ENCODE assay signal across 8 cellular contexts in genomic region chr2:216108310-216108966, GRCh38. TPM values are rescaled to one million over a fixed set of nuclear protein-coding genes. Genes with fewer than 3 reads are reported as not detected.
DNase-seq lines count a peak whose midpoint lies in the region; ATAC-seq, FAIRE-seq and TF ChIP-seq lines count a peak whose summit lies in the region.

No MANE protein-coding gene starts in this region.

- H3K14ac ChIP-seq in H1 (ENCODE audit: insufficient read length) = no peak overlapping the region

- H4K20me1 ChIP-seq in DOHH2 (ENCODE audit: control insufficient read depth, insufficient read depth, low read depth, low read length) = peaks cover 23% of the 10 kb centered on the region
- peaks cover 0 to 8% of the 10 kb centered on the region in 2 experiments for H4K20me1 ChIP-seq in H1 (replicated peaks in 1 of 2; ENCODE audit: control insufficient read depth in 1 of 2, insufficient read depth in 2 of 2, low read length in 2 of 2)

- H3K23me2 ChIP-seq in H1 (ENCODE audit: low read depth, low read length) = no peaks in the 10 kb centered on the region; the same call in 1 of the 2 replicates

- H3K79me2 ChIP-seq in DOHH2 (ENCODE audit: control insufficient read depth, low read length) (peaks cover 43% of the 10 kb centered on the region), H1 (ENCODE audit: control insufficient read depth in 1 of 2, insufficient read depth in 2 of 2, low read length in 2 of 2) (peaks cover 22 to 42% of the 10 kb centered on the region in 2 experiments)

- H2BK12ac ChIP-seq in H1 (ENCODE audit: low read depth, low read length) = no peak overlapping the region; the same call in 1 of the 2 replicates

- H3K9me3 ChIP-seq in DOHH2 (ENCODE audit: control insufficient read depth, insufficient read depth, low read length) = no peaks in the 10 kb centered on the region
- H3K9me3 ChIP-seq in NT2/D1 (ENCODE audit: insufficient read depth, low read length) = no peaks in the 10 kb centered on the region
- no peaks in the 10 kb centered on the region for H3K9me3 ChIP-seq in H1 (ENCODE audit: insufficient read depth in 2 of 2, low read depth in 1 of 2, low read length in 1 of 2)
- H3K9me3 ChIP-seq in ovary = no peaks in the 10 kb centered on the region

- H3F3A ChIP-seq in DOHH2 (ENCODE audit: control insufficient read depth, insufficient read depth) = peaks cover 35% of the 10 kb centered on the region

- FAIRE-seq in H1 (lab: Jason Lieb, UNC) = no peak

- H4K91ac ChIP-seq in H1 (replicated peaks; ENCODE audit: insufficient read length, low read length) = peak overlapping the region; percentile 70

- POLR2A ChIA-PET in H1 (lab: Charles Lee; ENCODE audit: partially characterized antibody) = interaction anchor here (0.7 to 8.5 kb wide), 14 partner anchors 8 to 1667 kb away, joined by 3 to 73 read pairs (median 6); partner anchors contain the start of genes PECR and TMEM169

- no peak overlapping the region for H4K8ac ChIP-seq in H1 (ENCODE audit: extremely low read depth, insufficient read depth, low read length)

- H2AFZ ChIP-seq in H1 (ENCODE audit: low read length) = no peak overlapping the region

- no peak overlapping the region for H2BK20ac ChIP-seq in H1 (ENCODE audit: low read length)

- H3K79me1 ChIP-seq in H1 (ENCODE audit: low read depth, low read length) = no peaks in the 10 kb centered on the region

- H3K9ac ChIP-seq in NT2/D1 (ENCODE audit: insufficient read length, low read depth) (peak overlapping the region; percentile 72), H1 (replicated peaks in 1 of 4; ENCODE audit: extremely low read depth in 1 of 4, low read depth in 3 of 4, low read length in 3 of 4) (peak overlapping the region in 3 of 4 experiments; percentile 51 to 91 (median 67); a peak in 6 of 7 replicates)

- H3K27ac ChIP-seq in DOHH2 (ENCODE audit: low read depth, low read length) = peak overlapping the region; percentile 38; the same call in 1 of the 2 replicates
- H3K27ac ChIP-seq in H1 (ENCODE audit: low read depth, low read length) = peak overlapping the region; percentile 65; the same call in 1 of the 2 replicates
- H3K27ac ChIP-seq in ovary = no peak overlapping the region

- 0 out of 2 replicates have a peak overlapping the region, but pooled peaks have one; percentile 38 for H2BK15ac ChIP-seq in H1 (ENCODE audit: low read length)

- TF ChIP-seq EP300 in H1 (IDR thresholded peaks at IDR 0.05; ENCODE audit: borderline replicate concordance in 1 of 2, low read depth in 2 of 2, low read length in 2 of 2) (no peak), ovary (IDR thresholded peaks at IDR 0.05) (no peak)

- DNase-seq in NT2/D1 (ENCODE audit: low read depth, low spot score) (no peak), H1 (ENCODE audit: low read depth in 1 of 2, low spot score in 2 of 2) (no peak), ovary (no peak), globus pallidus (ENCODE audit: low spot score) (no peak), AG08395 (ENCODE audit: low spot score) (no peak)
- no peak for DNase-seq in stimulated activated CD4-positive, alpha-beta T cell treated with anti-CD3 and anti-CD28 coated beads, Interleukin-2, amount 100 ng/mL, for 24 hours

- H4K5ac ChIP-seq in H1 (ENCODE audit: insufficient read length, low read depth, low read length) = peak overlapping the region; percentile 71

- no peak overlapping the region for H2BK5ac ChIP-seq in H1 (ENCODE audit: low read depth, low read length)

- H2AK5ac ChIP-seq in H1 (ENCODE audit: low read depth, low read length) = no peak overlapping the region

- H3K18ac ChIP-seq in H1 (ENCODE audit: extremely low read depth, low read length) = no peak overlapping the region

- H3K23ac ChIP-seq in H1 (ENCODE audit: insufficient read length) = no peak overlapping the region

- H3K36me3 ChIP-seq in DOHH2 (ENCODE audit: control insufficient read depth, low read length) (peaks cover 39% of the 10 kb centered on the region), NT2/D1 (ENCODE audit: insufficient read depth, insufficient read length, low read length) (peaks cover 33% of the 10 kb centered on the region), H1 (ENCODE audit: control insufficient read depth in 2 of 4, insufficient read depth in 4 of 4, low read length in 3 of 4) (peaks cover 6 to 32% (median 25%) of the 10 kb centered on the region in 4 experiments), ovary (no peaks in the 10 kb centered on the region)

- intact Hi-C loops in ovary (cut with DNase I) = no loop called here

- no peak overlapping the region for H2BK120ac ChIP-seq in H1 (replicated peaks; ENCODE audit: low read depth, low read length)

- 60% methylated on average over 6 of the region's 6 CpGs; no CpG with 5 or more reads in 1 of the 2 experiments for WGBS in H1 (ENCODE audit: extremely low coverage in 1 of 2, insufficient coverage in 1 of 2, insufficient read length in 1 of 2, insufficient replicate concordance in 2 of 2, low coverage in 1 of 2, low lambda C conversion rate in 2 of 2, missing lambda C conversion rate in 1 of 2), 2 experiments
- 41 to 60% (median 50%) methylated on average over 6 of the region's 6 CpGs for WGBS in ovary, 3 donors

- no peaks in the 10 kb centered on the region for H3K9me2 ChIP-seq in DOHH2 (replicated peaks; ENCODE audit: control insufficient read depth, low read length)

- peak overlapping the region; percentile 65 for H3K4ac ChIP-seq in H1 (replicated peaks; ENCODE audit: insufficient read length, low read depth, low read length)

- H3K27me3 ChIP-seq in DOHH2 (ENCODE audit: control insufficient read depth, low read length) (no peaks in the 10 kb centered on the region; the same call in 1 of the 2 replicates), NT2/D1 (ENCODE audit: insufficient read depth, insufficient read length) (no peaks in the 10 kb centered on the region), H1 (replicated peaks in 1 of 4; ENCODE audit: control insufficient read depth in 3 of 4, extremely low read depth in 1 of 4, insufficient read depth in 3 of 4, low read length in 3 of 4) (no peaks in the 10 kb centered on the region), ovary (no peaks in the 10 kb centered on the region)

- TF ChIP-seq POLR2A in H1 (IDR thresholded peaks at IDR 0.05; ENCODE audit: control extremely low read depth in 1 of 2, low read depth in 2 of 2, low read length in 2 of 2) (no peak), ovary (IDR thresholded peaks at IDR 0.05) (no peak)

- no peak overlapping the region for H3K56ac ChIP-seq in H1 (replicated peaks; ENCODE audit: insufficient read length, low read depth, low read length)

- CTCF ChIA-PET in H1 (lab: Charles Lee; ENCODE audit: partially characterized antibody) = interaction anchor here (1.0 to 3.4 kb wide), 12 partner anchors 10 to 92 kb away, joined by 3 to 18 read pairs (median 6); partner anchors contain the start of genes PECR and TMEM169

- H3K4me1 ChIP-seq in DOHH2 (ENCODE audit: control insufficient read depth, low read length) = peaks cover 38% of the 10 kb centered on the region
- peaks cover 3% of the 10 kb centered on the region for H3K4me1 ChIP-seq in NT2/D1 (ENCODE audit: insufficient read depth, insufficient read length)
- H3K4me1 ChIP-seq in H1 (replicated peaks in 1 of 4; ENCODE audit: control insufficient read depth in 3 of 4, insufficient read depth in 4 of 4, low read length in 3 of 4) = peaks cover 4 to 9% (median 9%) of the 10 kb centered on the region in 4 experiments; a peak in 6 of 7 replicates
- peaks cover 2% of the 10 kb centered on the region for H3K4me1 ChIP-seq in ovary (ENCODE audit: insufficient read depth)

- TF ChIP-seq CTCF in DOHH2 (IDR thresholded peaks at IDR 0.05; ENCODE audit: low read depth, low read length, poor library complexity, severe bottlenecking) (no peak), H1 (IDR thresholded peaks at IDR 0.05; ENCODE audit: control extremely low read depth in 1 of 3, insufficient read depth in 1 of 3, low read depth in 1 of 3, low read length in 3 of 3) (no peak), ovary (IDR thresholded peaks at IDR 0.05) (no peak)

- H3K4me2 ChIP-seq in DOHH2 (ENCODE audit: low read length) (peak overlapping the region; percentile 60), H1 (ENCODE audit: insufficient read depth in 1 of 2, low read depth in 2 of 2, low read length in 2 of 2) (peak overlapping the region; percentile 66 to 72)

- peak overlapping the region; percentile 50 for H3K4me3 ChIP-seq in DOHH2 (ENCODE audit: low read length)
- peak overlapping the region; percentile 94 for H3K4me3 ChIP-seq in NT2/D1 (ENCODE audit: insufficient read length, low read depth)
- H3K4me3 ChIP-seq in H1 (ENCODE audit: extremely low read depth in 1 of 4, insufficient read depth in 2 of 4, low read depth in 3 of 4, low read length in 4 of 4) = peak overlapping the region in 3 of 4 experiments; percentile 16 to 98 (median 96); a peak in 5 of 8 replicates
- H3K4me3 ChIP-seq in ovary = peak overlapping the region; percentile 76

- TF ChIP-seq RAD21 in H1 (IDR thresholded peaks at IDR 0.05 in 1 of 2, conservative IDR thresholded peaks at IDR 0.05 in 1 of 2; ENCODE audit: low read depth in 2 of 2, low read length in 2 of 2) = no peak

- ATAC-seq in GM21786 (IDR thresholded peaks at IDR 0.05; ENCODE audit: unreplicated experiment) = no peak

RNA-seq across cellular contexts. Expression of gene XRCC5, which starts 0.7 kb away (rescaled TPM):
- 597 and 644 TPM in 2 replicates for total RNA-seq in H1 (2021; fragmentation: NEBNext Ultra II Directional; extraction: Animal tissue kit (Norgen Biotek cat#: 25700))
- polyA plus RNA-seq in H1 (2011; rRNA removed) (244 and 308 TPM in 2 replicates), ovary (100 to 1,000 TPM; 110 to 216 TPM)
- polyA plus RNA-seq in H1 (2011; cell fraction: cytosol; rRNA removed) = 269 TPM
- polyA plus RNA-seq in H1 (2011; cell fraction: nucleus; rRNA removed) = 298 TPM
- 375 to 610 TPM (median 456 TPM) in 4 replicates for polyA plus RNA-seq in H1 (2012, experiment 1 of 2)
- 36.0 TPM for polyA plus RNA-seq in H1 (2012, experiment 2 of 2)
- polyA plus RNA-seq in H1 (2013, experiment 1 of 2) = 317 TPM
- polyA plus RNA-seq in H1 (2013, experiment 2 of 2) = 314 TPM
- 1,761 and 2,919 TPM in 2 replicates for polyA minus RNA-seq in H1 (2011; rRNA and poly(A)+ RNA removed)
- 272 TPM for polyA minus RNA-seq in H1 (2011; cell fraction: cytosol; rRNA and poly(A)+ RNA removed)
- polyA minus RNA-seq in H1 (2011; cell fraction: nucleus; rRNA and poly(A)+ RNA removed) = 631 TPM
- 100 to 1,000 TPM; 109 to 223 (median 206) TPM for total RNA-seq in ovary

RNA-seq across cellular contexts. Expression of gene TMEM169, which starts 26.7 kb away (rescaled TPM):
- 2.4 and 2.5 TPM in 2 replicates for total RNA-seq in H1 (2021; fragmentation: NEBNext Ultra II Directional; extraction: Animal tissue kit (Norgen Biotek cat#: 25700))
- polyA plus RNA-seq in H1 (2011; rRNA removed) = 0.41 and 0.75 TPM in 2 replicates
- polyA plus RNA-seq in H1 (2011; cell fraction: cytosol; rRNA removed) = 0.89 TPM
- polyA plus RNA-seq in H1 (2011; cell fraction: nucleus; rRNA removed) = 0.77 TPM
- polyA plus RNA-seq in H1 (2012, experiment 1 of 2) = 1.1 to 2.0 TPM (median 1.7 TPM) in 4 replicates
- 0.60 TPM for polyA plus RNA-seq in H1 (2012, experiment 2 of 2)
- 3.5 TPM for polyA plus RNA-seq in H1 (2013, experiment 1 of 2)
- 3.3 TPM for polyA plus RNA-seq in H1 (2013, experiment 2 of 2)
- polyA minus RNA-seq in H1 (2011; rRNA and poly(A)+ RNA removed) = 0.68 and 4.0 TPM in 2 replicates
- polyA minus RNA-seq in H1 (2011; cell fraction: cytosol; rRNA and poly(A)+ RNA removed) = 3.1 TPM
- polyA minus RNA-seq in H1 (2011; cell fraction: nucleus; rRNA and poly(A)+ RNA removed) = 0.80 TPM
- under 1 TPM; 0.25 to 0.79 (median 0.37) TPM for total RNA-seq in ovary
- under 1 TPM; 0.24 to 0.65 TPM for polyA plus RNA-seq in ovary

RNA-seq across cellular contexts. Expression of gene PECR, which starts 26.8 kb away (rescaled TPM):
- 17.5 and 19.2 TPM in 2 replicates for total RNA-seq in H1 (2021; fragmentation: NEBNext Ultra II Directional; extraction: Animal tissue kit (Norgen Biotek cat#: 25700))
- polyA plus RNA-seq in H1 (2011; rRNA removed) (15.3 and 15.9 TPM in 2 replicates), ovary (10 to 100 TPM in 1 of 2 donors, 1 to 10 TPM in 1; 8.6 to 11.9 TPM)
- 15.0 TPM for polyA plus RNA-seq in H1 (2011; cell fraction: cytosol; rRNA removed)
- 25.3 TPM for polyA plus RNA-seq in H1 (2011; cell fraction: nucleus; rRNA removed)
- 17.2 to 20.7 TPM (median 17.4 TPM) in 4 replicates for polyA plus RNA-seq in H1 (2012, experiment 1 of 2)
- polyA plus RNA-seq in H1 (2012, experiment 2 of 2) = 11.2 TPM
- polyA plus RNA-seq in H1 (2013, experiment 1 of 2) = 9.3 TPM
- 8.6 TPM for polyA plus RNA-seq in H1 (2013, experiment 2 of 2)
- polyA minus RNA-seq in H1 (2011; rRNA and poly(A)+ RNA removed) = 28.2 and 53.7 TPM in 2 replicates
- polyA minus RNA-seq in H1 (2011; cell fraction: cytosol; rRNA and poly(A)+ RNA removed) = 12.9 TPM
- 27.9 TPM for polyA minus RNA-seq in H1 (2011; cell fraction: nucleus; rRNA and poly(A)+ RNA removed)
- 10 to 100 TPM in 4 of 7 donors, 1 to 10 TPM in 3; 7.0 to 15.0 (median 11.5) TPM for total RNA-seq in ovary

Comparison
In these comparisons a context has a peak if more than half of its experiments do, and no peak if none do; other contexts are left out.
1. H3K27ac ChIP-seq: peak in DOHH2 (single experiment) and H1 (single experiment); none in ovary (0 of 2).
2. Peak in every context shown above with its lines, with median percentiles within 50 percentile points of each other: H3K4me3 ChIP-seq.